ENCODE assay signal across 9 cellular contexts in the genomic region with DNA sequence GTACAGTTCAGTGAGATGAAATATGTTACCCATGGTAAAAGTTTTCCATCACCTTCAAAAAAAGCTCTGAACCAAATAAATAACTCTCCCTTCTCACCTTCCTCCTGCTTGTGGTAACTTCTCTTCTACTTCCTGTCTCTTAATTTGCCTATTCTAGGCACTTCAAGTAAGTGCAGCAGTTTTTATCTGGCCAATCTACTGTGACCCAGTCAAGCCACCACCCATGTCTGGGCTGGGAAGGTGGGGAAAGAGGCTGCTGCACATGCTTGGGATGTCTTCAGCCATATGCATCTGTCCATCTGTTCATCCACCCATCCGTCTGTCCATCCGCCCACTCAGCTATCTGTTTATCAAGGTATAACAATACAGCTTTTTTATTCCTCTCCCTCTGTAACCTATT. TPM values are rescaled to one million over a fixed set of nuclear protein-coding genes. Genes with fewer than 3 reads are reported as not detected.
DNase-seq lines count a peak whose midpoint lies in the region; ATAC-seq and TF ChIP-seq lines count a peak whose summit lies in the region.
"Had no signal": no experiment of that assay in that cellular context is flagged by ENCODE, and none has a peak within 500 bp of the region (broad histone marks: within the 10 kb centered on the region; RNA-seq: fewer than 3 reads in every experiment).

No MANE protein-coding gene starts in this region.

- H3K27ac ChIP-seq in hepatocyte (peak overlapping the region; percentile 23), SJCRH30 (no peak overlapping the region)

- no peaks in the 10 kb centered on the region for H3K27me3 Mint-ChIP-seq in activated CD4-positive, alpha-beta memory T cell treated with anti-CD3 and anti-CD28 coated beads, Interleukin-2, amount 10 ng/mL, durations not matched to agents 7 days and 5 days

- DNase-seq in GM10266 (ENCODE audit: extremely low spot score) (peak; percentile 22), hepatocyte (ENCODE audit: low spot score) (no peak), 8988T (no peak), SJCRH30 (no peak)
- DNase-seq in activated CD4-positive, alpha-beta memory T cell treated with anti-CD3 and anti-CD28 coated beads, Interleukin-2, amount 10 ng/mL, durations not matched to agents 7 days and 5 days, result no peak
- no peak for DNase-seq in effector CD8-positive, alpha-beta T cell (lab: John Stamatoyannopoulos, UW)
- DNase-seq: DMS79 had no signal

- WGBS in hepatocyte (ENCODE audit: low lambda C conversion rate, missing lambda C conversion rate), result 85% methylated on average over 2 of the region's 2 CpGs

- CTCF ChIA-PET in activated CD4-positive, alpha-beta memory T cell treated with anti-CD3 and anti-CD28 coated beads, Interleukin-2, amount 10 ng/mL, durations not matched to agents 7 days and 5 days (lab: Charles Lee), result interaction anchor here (0.7 kb wide), 1 partner anchor 468 kb away, joined by 3 read pairs; no protein-coding TSS in a partner anchor

- no peaks in the 10 kb centered on the region for H3K9me2 ChIP-seq in hepatocyte (replicated peaks; ENCODE audit: insufficient read depth)

- H3K4me1 Mint-ChIP-seq in activated CD4-positive, alpha-beta memory T cell treated with anti-CD3 and anti-CD28 coated beads, Interleukin-2, amount 10 ng/mL, durations not matched to agents 7 days and 5 days, result peaks cover 13% of the 10 kb centered on the region

- H3K36me3 Mint-ChIP-seq in activated CD4-positive, alpha-beta memory T cell treated with anti-CD3 and anti-CD28 coated beads, Interleukin-2, amount 10 ng/mL, durations not matched to agents 7 days and 5 days (ENCODE audit: low read depth), result no peaks in the 10 kb centered on the region

- H3K79me2 ChIP-seq in hepatocyte, result peaks cover 87% of the 10 kb centered on the region

- TF ChIP-seq CTCF in GM10266 (IDR thresholded peaks at IDR 0.05; ENCODE audit: control insufficient read depth, insufficient read depth, low read depth, missing control alignments) (no peak), hepatocyte (IDR thresholded peaks at IDR 0.05; ENCODE audit: poor library complexity) (no peak)

- no peak overlapping the region for H3K4me3 Mint-ChIP-seq in activated CD4-positive, alpha-beta memory T cell treated with anti-CD3 and anti-CD28 coated beads, Interleukin-2, amount 10 ng/mL, durations not matched to agents 7 days and 5 days

- no peaks in the 10 kb centered on the region for H3K27me3 ChIP-seq in hepatocyte
- H3K27me3 ChIP-seq in SJCRH30, result no peaks in the 10 kb centered on the region

- H4K20me1 ChIP-seq in hepatocyte (ENCODE audit: insufficient read depth, poor library complexity, severe bottlenecking), result no peaks in the 10 kb centered on the region

- H3K4me3 ChIP-seq in hepatocyte (no peak overlapping the region), SJCRH30 (no peak overlapping the region)

- H3K9me3 Mint-ChIP-seq in activated CD4-positive, alpha-beta memory T cell treated with anti-CD3 and anti-CD28 coated beads, Interleukin-2, amount 10 ng/mL, durations not matched to agents 7 days and 5 days, result no peaks in the 10 kb centered on the region

- no peak overlapping the region for H2AFZ ChIP-seq in hepatocyte

- H3K4me1 ChIP-seq in hepatocyte (ENCODE audit: insufficient read depth), result peaks cover 11% of the 10 kb centered on the region
- no peaks in the 10 kb centered on the region for H3K4me1 ChIP-seq in SJCRH30

- no peak overlapping the region for H3K27ac Mint-ChIP-seq in activated CD4-positive, alpha-beta memory T cell treated with anti-CD3 and anti-CD28 coated beads, Interleukin-2, amount 10 ng/mL, durations not matched to agents 7 days and 5 days

- ATAC-seq in GM21367 (IDR thresholded peaks at IDR 0.05; ENCODE audit: unreplicated experiment) (peak; percentile 93), HG03442 (IDR thresholded peaks at IDR 0.05; ENCODE audit: unreplicated experiment) (peak; percentile 91)

- POLR2A ChIA-PET in activated CD4-positive, alpha-beta memory T cell treated with anti-CD3 and anti-CD28 coated beads, Interleukin-2, amount 10 ng/mL, durations not matched to agents 7 days and 5 days (lab: Charles Lee), result no interaction called here

- H3K9me3 ChIP-seq in hepatocyte (ENCODE audit: low read depth), result no peaks in the 10 kb centered on the region
- H3K9me3 ChIP-seq in SJCRH30 (replicated peaks), result no peaks in the 10 kb centered on the region

- H3K36me3 ChIP-seq in hepatocyte (replicated peaks; ENCODE audit: insufficient read depth, low read depth) (no peaks in the 10 kb centered on the region), SJCRH30 (no peaks in the 10 kb centered on the region)

- no peak overlapping the region for H3K4me2 ChIP-seq in hepatocyte

RNA-seq across cellular contexts. Expression of a gene that starts 31.6 kb away (rescaled TPM):
- 36.5 and 52.0 TPM in 2 replicates for total RNA-seq in hepatocyte
- polyA plus RNA-seq in hepatocyte, result 13.6 and 15.9 TPM in 2 replicates
- total RNA-seq in activated CD4-positive, alpha-beta memory T cell treated with anti-CD3 and anti-CD28 coated beads, Interleukin-2, amount 10 ng/mL, durations not matched to agents 7 days and 5 days, result 1 to 10 TPM; 3.4 to 4.2 TPM
- 26.2 and 27.7 TPM in 2 replicates for total RNA-seq in SJCRH30 (2014; rRNA removed; shearing (Covaris generic))
